16 cellular contexts compared by ENCODE assay signal in the genomic region with DNA sequence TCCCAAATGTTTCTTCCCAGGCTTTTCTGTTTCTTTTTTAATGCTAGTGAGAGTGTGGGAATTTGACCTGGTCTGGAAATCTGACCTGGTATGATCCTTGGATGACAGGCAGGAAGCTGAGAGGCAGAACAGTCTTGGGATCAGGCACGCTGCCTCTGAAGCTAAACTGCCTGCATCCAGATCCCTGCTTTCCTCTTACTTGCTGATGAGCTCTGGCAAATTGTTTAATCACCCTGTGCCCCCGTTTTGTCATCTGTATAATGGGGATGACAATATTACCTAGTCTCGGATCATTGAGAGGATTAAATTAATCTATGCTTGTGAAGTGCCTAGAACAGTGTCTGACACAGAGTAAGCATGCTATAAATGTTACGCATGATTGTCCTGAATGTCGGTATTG. TPM values are rescaled to one million over a fixed set of nuclear protein-coding genes. Genes with fewer than 3 reads are reported as not detected.
DNase-seq lines count a peak whose midpoint lies in the region; ATAC-seq and TF ChIP-seq lines count a peak whose summit lies in the region.
"Had no signal": no experiment of that assay in that cellular context is flagged by ENCODE, and none has a peak within 500 bp of the region (broad histone marks: within the 10 kb centered on the region; RNA-seq: fewer than 3 reads in every experiment).

No MANE protein-coding gene starts in this region.

- H3F3A ChIP-seq in GM23338 (replicated peaks; ENCODE audit: low read depth) = 0 out of 2 replicates have a peak, but pooled peaks cover 8% of the 10 kb centered on the region

- ATAC-seq in GM23338 (no peak), GM19455 (IDR thresholded peaks at IDR 0.05; ENCODE audit: unreplicated experiment) (no peak), GM19351 (IDR thresholded peaks at IDR 0.05; ENCODE audit: unreplicated experiment) (no peak)
- ATAC-seq: esophagus mucosa had no signal

- H3K4me1 Mint-ChIP-seq in GM23338 = peaks cover 29% of the 10 kb centered on the region
- H3K4me1 Mint-ChIP-seq in osteocyte (ENCODE audit: unreplicated experiment) = peaks cover 37% of the 10 kb centered on the region

- H3K9me3 ChIP-seq in SK-N-MC (ENCODE audit: low read depth, low read length) = no peaks in the 10 kb centered on the region

- H3K27ac ChIP-seq in GM23338 (ENCODE audit: low read depth) = 0 out of 2 replicates have a peak overlapping the region, but pooled peaks have one; percentile 7
- H3K27ac ChIP-seq in SK-N-MC = no peak overlapping the region

- no peak overlapping the region for H2AFZ ChIP-seq in GM23338

- DNase-seq in GM23338 (ENCODE audit: low spot score) (no peak), SK-N-MC (ENCODE audit: low read depth, low spot score) (no peak), fibroblast of mammary gland (ENCODE audit: low read depth) (peak; percentile 7), osteocyte (ENCODE audit: extremely low spot score, unreplicated experiment) (no peak), superior temporal gyrus (ENCODE audit: extremely low spot score) (no peak), NCI-H1092 treated with DMSO at 0.1 percent for 48 hours (lab: John Stamatoyannopoulos, UW) (no peak)
- DNase-seq: activated CD4-positive, alpha-beta memory T cell treated with anti-CD3 and anti-CD28 coated beads, Interleukin-2, amount 10 ng/mL, durations not matched to agents 7 days and 5 days; naive B cell; NCI-H510A treated with DMSO at 0.1 percent for 48 hours; T-helper 9 cell had no signal

- peaks cover 64% of the 10 kb centered on the region for H3K79me2 ChIP-seq in GM23338 (replicated peaks; ENCODE audit: insufficient read depth)

- peaks cover 54% of the 10 kb centered on the region for H3K36me3 Mint-ChIP-seq in GM23338 (ENCODE audit: low read depth)
- H3K36me3 Mint-ChIP-seq in osteocyte (ENCODE audit: unreplicated experiment) = no peaks in the 10 kb centered on the region
- H3K36me3 Mint-ChIP-seq: CD14-positive monocyte had no signal

- H3K27me3 ChIP-seq in GM23338 (ENCODE audit: insufficient read depth) = peaks cover 7% of the 10 kb centered on the region

- peaks cover 35% of the 10 kb centered on the region for H3K4me1 ChIP-seq in GM23338 (ENCODE audit: insufficient read depth)

- H3K27me3 Mint-ChIP-seq in GM23338 (ENCODE audit: insufficient read depth, low read depth, poor library complexity) = peaks cover 9% of the 10 kb centered on the region
- peaks cover 3% of the 10 kb centered on the region for H3K27me3 Mint-ChIP-seq in osteocyte (ENCODE audit: unreplicated experiment)

- H3K27ac Mint-ChIP-seq in GM23338 (no peak overlapping the region), osteocyte (ENCODE audit: unreplicated experiment) (peak overlapping the region; percentile 57)
- H3K27ac Mint-ChIP-seq: activated CD4-positive, alpha-beta memory T cell treated with anti-CD3 and anti-CD28 coated beads, Interleukin-2, amount 10 ng/mL, durations not matched to agents 7 days and 5 days had no signal

- H3K4me3 Mint-ChIP-seq in GM23338 = peak overlapping the region; percentile 37
- peak overlapping the region; percentile 15 for H3K4me3 Mint-ChIP-seq in osteocyte (ENCODE audit: unreplicated experiment)
- H3K4me3 Mint-ChIP-seq: activated CD4-positive, alpha-beta memory T cell treated with anti-CD3 and anti-CD28 coated beads, Interleukin-2, amount 10 ng/mL, durations not matched to agents 7 days and 5 days; CD14-positive monocyte had no signal

- H3K9me2 ChIP-seq in GM23338 (ENCODE audit: insufficient read depth) = 0 out of 2 replicates have a peak, but pooled peaks cover 4% of the 10 kb centered on the region

- H4K20me1 ChIP-seq in GM23338 (replicated peaks; ENCODE audit: insufficient read depth) = peaks cover 11% of the 10 kb centered on the region; the same call in 1 of the 2 replicates

- H3K9me3 Mint-ChIP-seq in GM23338 = peaks cover 7% of the 10 kb centered on the region; the same call in 2 of the 3 replicates
- H3K9me3 Mint-ChIP-seq in osteocyte (ENCODE audit: unreplicated experiment) = no peaks in the 10 kb centered on the region
- H3K9me3 Mint-ChIP-seq: activated CD4-positive, alpha-beta memory T cell treated with anti-CD3 and anti-CD28 coated beads, Interleukin-2, amount 10 ng/mL, durations not matched to agents 7 days and 5 days had no signal

- TF ChIP-seq CTCF in GM23338 (conservative IDR thresholded peaks at IDR 0.05; ENCODE audit: low read depth in 2 of 2) (no peak), fibroblast of mammary gland (conservative IDR thresholded peaks at IDR 0.05; ENCODE audit: control insufficient read depth, insufficient read depth, low read depth, low read length) (no peak), osteocyte (IDR thresholded peaks at IDR 0.05) (no peak)

- H3K9ac ChIP-seq in SK-N-MC (ENCODE audit: insufficient read length) = peak overlapping the region; percentile 51

- peak overlapping the region; percentile 53 for H3K4me2 ChIP-seq in GM23338

- H3K4me3 ChIP-seq in GM23338 = peak overlapping the region; percentile 26
- peak overlapping the region; percentile 93 for H3K4me3 ChIP-seq in SK-N-MC
- H3K4me3 ChIP-seq in fibroblast of mammary gland (ENCODE audit: control insufficient read depth, low read depth, low read length) = no peak overlapping the region

- H3K36me3 ChIP-seq in GM23338 (ENCODE audit: insufficient read depth) (peaks cover 9% of the 10 kb centered on the region; the same call in 1 of the 2 replicates), SK-N-MC (ENCODE audit: insufficient read depth, low read length) (peaks cover 48% of the 10 kb centered on the region)

TF ChIP-seq in GM23338, 12 proteins besides CTCF, POLR2A, EP300 and RAD21 (continues in another document):
- TF ChIP-seq JUNB (IDR thresholded peaks at IDR 0.05; ENCODE audit: unreplicated experiment) = no peak
- TF ChIP-seq, protein P1, sequence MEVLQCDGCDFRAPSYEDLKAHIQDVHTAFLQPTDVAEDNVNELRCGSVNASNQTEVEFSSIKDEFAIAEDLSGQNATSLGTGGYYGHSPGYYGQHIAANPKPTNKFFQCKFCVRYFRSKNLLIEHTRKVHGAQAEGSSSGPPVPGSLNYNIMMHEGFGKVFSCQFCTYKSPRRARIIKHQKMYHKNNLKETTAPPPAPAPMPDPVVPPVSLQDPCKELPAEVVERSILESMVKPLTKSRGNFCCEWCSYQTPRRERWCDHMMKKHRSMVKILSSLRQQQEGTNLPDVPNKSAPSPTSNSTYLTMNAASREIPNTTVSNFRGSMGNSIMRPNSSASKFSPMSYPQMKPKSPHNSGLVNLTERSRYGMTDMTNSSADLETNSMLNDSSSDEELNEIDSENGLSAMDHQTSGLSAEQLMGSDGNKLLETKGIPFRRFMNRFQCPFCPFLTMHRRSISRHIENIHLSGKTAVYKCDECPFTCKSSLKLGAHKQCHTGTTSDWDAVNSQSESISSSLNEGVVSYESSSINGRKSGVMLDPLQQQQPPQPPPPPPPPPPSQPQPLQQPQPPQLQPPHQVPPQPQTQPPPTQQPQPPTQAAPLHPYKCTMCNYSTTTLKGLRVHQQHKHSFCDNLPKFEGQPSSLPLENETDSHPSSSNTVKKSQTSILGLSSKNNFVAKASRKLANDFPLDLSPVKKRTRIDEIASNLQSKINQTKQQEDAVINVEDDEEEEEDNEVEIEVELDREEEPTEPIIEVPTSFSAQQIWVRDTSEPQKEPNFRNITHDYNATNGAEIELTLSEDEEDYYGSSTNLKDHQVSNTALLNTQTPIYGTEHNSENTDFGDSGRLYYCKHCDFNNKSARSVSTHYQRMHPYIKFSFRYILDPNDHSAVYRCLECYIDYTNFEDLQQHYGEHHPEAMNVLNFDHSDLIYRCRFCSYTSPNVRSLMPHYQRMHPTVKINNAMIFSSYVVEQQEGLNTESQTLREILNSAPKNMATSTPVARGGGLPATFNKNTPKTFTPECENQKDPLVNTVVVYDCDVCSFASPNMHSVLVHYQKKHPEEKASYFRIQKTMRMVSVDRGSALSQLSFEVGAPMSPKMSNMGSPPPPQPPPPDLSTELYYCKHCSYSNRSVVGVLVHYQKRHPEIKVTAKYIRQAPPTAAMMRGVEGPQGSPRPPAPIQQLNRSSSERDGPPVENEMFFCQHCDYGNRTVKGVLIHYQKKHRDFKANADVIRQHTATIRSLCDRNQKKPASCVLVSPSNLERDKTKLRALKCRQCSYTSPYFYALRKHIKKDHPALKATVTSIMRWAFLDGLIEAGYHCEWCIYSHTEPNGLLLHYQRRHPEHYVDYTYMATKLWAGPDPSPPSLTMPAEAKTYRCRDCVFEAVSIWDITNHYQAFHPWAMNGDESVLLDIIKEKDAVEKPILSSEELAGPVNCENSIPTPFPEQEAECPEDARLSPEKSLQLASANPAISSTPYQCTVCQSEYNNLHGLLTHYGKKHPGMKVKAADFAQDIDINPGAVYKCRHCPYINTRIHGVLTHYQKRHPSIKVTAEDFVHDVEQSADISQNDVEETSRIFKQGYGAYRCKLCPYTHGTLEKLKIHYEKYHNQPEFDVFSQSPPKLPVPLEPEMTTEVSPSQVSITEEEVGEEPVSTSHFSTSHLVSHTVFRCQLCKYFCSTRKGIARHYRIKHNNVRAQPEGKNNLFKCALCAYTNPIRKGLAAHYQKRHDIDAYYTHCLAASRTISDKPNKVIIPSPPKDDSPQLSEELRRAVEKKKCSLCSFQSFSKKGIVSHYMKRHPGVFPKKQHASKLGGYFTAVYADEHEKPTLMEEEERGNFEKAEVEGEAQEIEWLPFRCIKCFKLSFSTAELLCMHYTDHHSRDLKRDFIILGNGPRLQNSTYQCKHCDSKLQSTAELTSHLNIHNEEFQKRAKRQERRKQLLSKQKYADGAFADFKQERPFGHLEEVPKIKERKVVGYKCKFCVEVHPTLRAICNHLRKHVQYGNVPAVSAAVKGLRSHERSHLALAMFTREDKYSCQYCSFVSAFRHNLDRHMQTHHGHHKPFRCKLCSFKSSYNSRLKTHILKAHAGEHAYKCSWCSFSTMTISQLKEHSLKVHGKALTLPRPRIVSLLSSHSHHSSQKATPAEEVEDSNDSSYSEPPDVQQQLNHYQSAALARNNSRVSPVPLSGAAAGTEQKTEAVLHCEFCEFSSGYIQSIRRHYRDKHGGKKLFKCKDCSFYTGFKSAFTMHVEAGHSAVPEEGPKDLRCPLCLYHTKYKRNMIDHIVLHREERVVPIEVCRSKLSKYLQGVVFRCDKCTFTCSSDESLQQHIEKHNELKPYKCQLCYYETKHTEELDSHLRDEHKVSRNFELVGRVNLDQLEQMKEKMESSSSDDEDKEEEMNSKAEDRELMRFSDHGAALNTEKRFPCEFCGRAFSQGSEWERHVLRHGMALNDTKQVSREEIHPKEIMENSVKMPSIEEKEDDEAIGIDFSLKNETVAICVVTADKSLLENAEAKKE (CRISPR knock-in tag; IDR thresholded peaks at IDR 0.05) = no peak
- no peak for TF ChIP-seq POLR2AphosphoS5 (IDR thresholded peaks at IDR 0.05; ENCODE audit: low read depth)

RNA-seq across cellular contexts. Expression of gene KLHL23, which starts 3.3 kb away (rescaled TPM):
- total RNA-seq in GM23338 (2014; rRNA removed; shearing (Covaris generic)) = 46.5 and 50.5 TPM in 2 replicates
- 36.9 and 37.5 TPM in 2 replicates for polyA plus RNA-seq in GM23338 (2016; fragmentation: Nextera tagmentation; extraction: Ambion mirVana)
- total RNA-seq in osteocyte = 7.1 and 7.9 TPM in 2 replicates

RNA-seq across cellular contexts. Expression of gene PHOSPHO2, which starts 42.6 kb away (rescaled TPM):
- 8.3 and 12.2 TPM in 2 replicates for total RNA-seq in GM23338 (2014; rRNA removed; shearing (Covaris generic))
- 6.6 and 8.7 TPM in 2 replicates for polyA plus RNA-seq in GM23338 (2016; fragmentation: Nextera tagmentation; extraction: Ambion mirVana)
- total RNA-seq in osteocyte = 4.8 and 5.3 TPM in 2 replicates

RNA-seq across cellular contexts. Expression of gene CFAP210, which starts 42.7 kb away (rescaled TPM):
- total RNA-seq in GM23338 (2014; rRNA removed; shearing (Covaris generic)) = 0.08 TPM in 1 of 2 replicates, not detected in the other
- polyA plus RNA-seq in GM23338 (2016; fragmentation: Nextera tagmentation; extraction: Ambion mirVana) = 2.9 and 3.7 TPM in 2 replicates
- total RNA-seq in osteocyte = 0.94 TPM in 1 of 2 replicates, not detected in the other
- total RNA-seq: activated CD4-positive, alpha-beta memory T cell treated with anti-CD3 and anti-CD28 coated beads, Interleukin-2, amount 10 ng/mL, durations not matched to agents 7 days and 5 days; esophagus mucosa; H4; RPMI7951 had no signal
- polyA plus RNA-seq: CD14-positive monocyte had no signal
